Comparison of ENCODE assay signal across 1 cellular context in the genomic region with DNA sequence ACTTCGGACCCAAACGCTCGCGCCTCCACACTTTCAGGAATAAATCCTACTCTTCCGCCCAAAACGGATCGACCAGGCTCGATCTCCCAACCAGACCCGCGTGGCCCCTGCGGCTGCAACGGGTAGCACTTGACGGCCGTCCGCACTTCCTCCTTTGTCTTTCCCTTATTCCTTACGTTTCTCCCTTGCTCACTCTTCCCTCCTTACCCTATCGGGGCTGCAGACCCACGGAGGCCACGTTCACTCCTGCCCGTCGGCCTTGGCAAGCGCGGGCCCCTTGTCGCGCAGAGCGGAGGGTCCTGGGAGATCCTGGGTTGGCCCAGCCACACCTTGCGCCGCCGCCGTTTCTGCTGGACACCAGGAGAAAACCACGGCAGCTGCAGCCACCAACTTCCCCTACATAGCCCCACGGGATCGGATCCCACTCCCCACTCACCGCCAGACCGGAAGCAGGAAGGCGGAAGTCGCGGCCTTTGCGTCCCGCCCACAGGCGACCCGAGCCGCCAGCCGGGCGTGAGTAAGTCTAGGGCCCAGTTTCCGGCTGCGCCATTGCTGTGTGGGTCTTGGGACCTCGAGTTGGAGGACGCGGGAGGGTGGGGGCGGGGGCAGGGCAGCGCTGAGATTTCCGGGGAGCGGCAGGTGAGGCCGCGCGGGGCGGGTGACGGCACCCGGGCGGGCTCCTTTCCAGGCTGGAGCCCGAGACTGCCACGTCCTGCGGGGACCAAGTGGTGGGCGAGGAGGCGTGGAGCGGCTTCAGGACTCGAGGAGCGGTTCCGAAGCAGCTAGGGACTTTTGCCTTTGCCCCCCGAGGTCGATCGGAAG.
TF ChIP-seq lines count a peak whose summit lies in the region.

A gene with protein sequence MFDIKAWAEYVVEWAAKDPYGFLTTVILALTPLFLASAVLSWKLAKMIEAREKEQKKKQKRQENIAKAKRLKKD (minus strand): TSS at position 459 of the 822 bp plus-strand sequence. CDS start 2,297 bp downstream, outside the sequence.

TF ChIP-seq in HepG2, 621 proteins besides CTCF, POLR2A, EP300 and RAD21 (continued from another document and continues in another):
- TF ChIP-seq, protein P1, sequence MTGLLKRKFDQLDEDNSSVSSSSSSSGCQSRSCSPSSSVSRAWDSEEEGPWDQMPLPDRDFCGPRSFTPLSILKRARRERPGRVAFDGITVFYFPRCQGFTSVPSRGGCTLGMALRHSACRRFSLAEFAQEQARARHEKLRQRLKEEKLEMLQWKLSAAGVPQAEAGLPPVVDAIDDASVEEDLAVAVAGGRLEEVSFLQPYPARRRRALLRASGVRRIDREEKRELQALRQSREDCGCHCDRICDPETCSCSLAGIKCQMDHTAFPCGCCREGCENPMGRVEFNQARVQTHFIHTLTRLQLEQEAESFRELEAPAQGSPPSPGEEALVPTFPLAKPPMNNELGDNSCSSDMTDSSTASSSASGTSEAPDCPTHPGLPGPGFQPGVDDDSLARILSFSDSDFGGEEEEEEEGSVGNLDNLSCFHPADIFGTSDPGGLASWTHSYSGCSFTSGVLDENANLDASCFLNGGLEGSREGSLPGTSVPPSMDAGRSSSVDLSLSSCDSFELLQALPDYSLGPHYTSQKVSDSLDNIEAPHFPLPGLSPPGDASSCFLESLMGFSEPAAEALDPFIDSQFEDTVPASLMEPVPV (CRISPR knock-in tag; IDR thresholded peaks at IDR 0.05): no peak; the same call in none of the 2 replicates
- TF ChIP-seq CBX5 (CRISPR knock-in tag; IDR thresholded peaks at IDR 0.05; ENCODE audit: borderline replicate concordance): peak; percentile 35; the same call in 1 of the 2 replicates
- peak; percentile 32; the same call in 1 of the 2 replicates for TF ChIP-seq ZNF746 (CRISPR knock-in tag; IDR thresholded peaks at IDR 0.05)
- TF ChIP-seq MTF1 (CRISPR knock-in tag; IDR thresholded peaks at IDR 0.05): peak; percentile 31; the same call in 1 of the 2 replicates
- TF ChIP-seq SP5 (CRISPR knock-in tag; IDR thresholded peaks at IDR 0.05; ENCODE audit: borderline replicate concordance, low read depth): peak; percentile 88
- peak; percentile 12; the same call in 1 of the 2 replicates for TF ChIP-seq HBP1 (CRISPR knock-in tag; IDR thresholded peaks at IDR 0.05; ENCODE audit: low read depth)
- peak; percentile 47; the same call in 1 of the 2 replicates for TF ChIP-seq REPIN1 (CRISPR knock-in tag; IDR thresholded peaks at IDR 0.05; ENCODE audit: borderline replicate concordance, low read depth)
- peak; percentile 64 for TF ChIP-seq ZNF143 (CRISPR knock-in tag; IDR thresholded peaks at IDR 0.05)
- TF ChIP-seq, protein P2, sequence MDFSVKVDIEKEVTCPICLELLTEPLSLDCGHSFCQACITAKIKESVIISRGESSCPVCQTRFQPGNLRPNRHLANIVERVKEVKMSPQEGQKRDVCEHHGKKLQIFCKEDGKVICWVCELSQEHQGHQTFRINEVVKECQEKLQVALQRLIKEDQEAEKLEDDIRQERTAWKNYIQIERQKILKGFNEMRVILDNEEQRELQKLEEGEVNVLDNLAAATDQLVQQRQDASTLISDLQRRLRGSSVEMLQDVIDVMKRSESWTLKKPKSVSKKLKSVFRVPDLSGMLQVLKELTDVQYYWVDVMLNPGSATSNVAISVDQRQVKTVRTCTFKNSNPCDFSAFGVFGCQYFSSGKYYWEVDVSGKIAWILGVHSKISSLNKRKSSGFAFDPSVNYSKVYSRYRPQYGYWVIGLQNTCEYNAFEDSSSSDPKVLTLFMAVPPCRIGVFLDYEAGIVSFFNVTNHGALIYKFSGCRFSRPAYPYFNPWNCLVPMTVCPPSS (IDR thresholded peaks at IDR 0.05): no peak
- no peak; the same call in 1 of the 2 replicates for TF ChIP-seq ZNF724P (CRISPR knock-in tag; IDR thresholded peaks at IDR 0.05; ENCODE audit: borderline replicate concordance)
- TF ChIP-seq KLF15 (CRISPR knock-in tag; IDR thresholded peaks at IDR 0.05; ENCODE audit: borderline replicate concordance): peak; percentile 49; the same call in 1 of the 2 replicates
- TF ChIP-seq ISL2 (CRISPR knock-in tag; IDR thresholded peaks at IDR 0.05): peak; percentile 55; the same call in 1 of the 2 replicates
- peak; percentile 73; the same call in 1 of the 2 replicates for TF ChIP-seq AKNA (CRISPR knock-in tag; IDR thresholded peaks at IDR 0.05; ENCODE audit: borderline replicate concordance)
- TF ChIP-seq ZNF512B (CRISPR knock-in tag; IDR thresholded peaks at IDR 0.05; ENCODE audit: borderline replicate concordance): 0 out of 2 replicates have a peak, but pooled peaks have one; percentile 24
- no peak; the same call in 1 of the 2 replicates for TF ChIP-seq JUNB (CRISPR knock-in tag; IDR thresholded peaks at IDR 0.05; ENCODE audit: borderline replicate concordance)
- no peak for TF ChIP-seq SOX13 (IDR thresholded peaks at IDR 0.05)
- 0 out of 4 replicates have a peak, but pooled peaks of 1 of the 2 experiments have one; percentile 7 for TF ChIP-seq SOX13 (CRISPR knock-in tag; conservative IDR thresholded peaks at IDR 0.05 in 1 of 2, IDR thresholded peaks at IDR 0.05 in 1 of 2)
- no peak for TF ChIP-seq ZNF530 (CRISPR knock-in tag; IDR thresholded peaks at IDR 0.05; ENCODE audit: low read depth)
- TF ChIP-seq ZNF713 (CRISPR knock-in tag; IDR thresholded peaks at IDR 0.05): no peak
- TF ChIP-seq POLR2G (IDR thresholded peaks at IDR 0.05; ENCODE audit: low read depth, low read length): peak; percentile 96
- TF ChIP-seq SMYD3 (CRISPR knock-in tag; IDR thresholded peaks at IDR 0.05): no peak
- TF ChIP-seq ZNF224 (CRISPR knock-in tag; IDR thresholded peaks at IDR 0.05): 0 out of 2 replicates have a peak, but pooled peaks have one; percentile 19
- no peak; the same call in none of the 2 replicates for TF ChIP-seq WIZ (CRISPR knock-in tag; IDR thresholded peaks at IDR 0.05)
- no peak for TF ChIP-seq ZNF337 (CRISPR knock-in tag; IDR thresholded peaks at IDR 0.05; ENCODE audit: borderline replicate concordance, low read depth)
- TF ChIP-seq PCBP2 (optimal IDR thresholded peaks at IDR 0.05; ENCODE audit: low read depth, low read length, poor library complexity, severe bottlenecking): no peak
- no peak; the same call in 1 of the 2 replicates for TF ChIP-seq SMAD3 (CRISPR knock-in tag; IDR thresholded peaks at IDR 0.05)
- TF ChIP-seq MAF1 (CRISPR knock-in tag; IDR thresholded peaks at IDR 0.05; ENCODE audit: borderline replicate concordance): peak; percentile 76; the same call in 1 of the 2 replicates
- peak; percentile 90 for TF ChIP-seq SAP130 (CRISPR knock-in tag; IDR thresholded peaks at IDR 0.05; ENCODE audit: low read depth)
- peak; percentile 61 for TF ChIP-seq MAX (IDR thresholded peaks at IDR 0.05)
- TF ChIP-seq ZNF382 (CRISPR knock-in tag; IDR thresholded peaks at IDR 0.05; ENCODE audit: borderline replicate concordance): no peak
- peak; percentile 42; the same call in 1 of the 2 replicates for TF ChIP-seq HNF4A (CRISPR knock-in tag; IDR thresholded peaks at IDR 0.05)
- no peak for TF ChIP-seq TEAD2 (CRISPR knock-in tag; IDR thresholded peaks at IDR 0.05)
- no peak; the same call in 1 of the 2 replicates for TF ChIP-seq ZBTB14 (CRISPR knock-in tag; IDR thresholded peaks at IDR 0.05)
- TF ChIP-seq, protein P3, sequence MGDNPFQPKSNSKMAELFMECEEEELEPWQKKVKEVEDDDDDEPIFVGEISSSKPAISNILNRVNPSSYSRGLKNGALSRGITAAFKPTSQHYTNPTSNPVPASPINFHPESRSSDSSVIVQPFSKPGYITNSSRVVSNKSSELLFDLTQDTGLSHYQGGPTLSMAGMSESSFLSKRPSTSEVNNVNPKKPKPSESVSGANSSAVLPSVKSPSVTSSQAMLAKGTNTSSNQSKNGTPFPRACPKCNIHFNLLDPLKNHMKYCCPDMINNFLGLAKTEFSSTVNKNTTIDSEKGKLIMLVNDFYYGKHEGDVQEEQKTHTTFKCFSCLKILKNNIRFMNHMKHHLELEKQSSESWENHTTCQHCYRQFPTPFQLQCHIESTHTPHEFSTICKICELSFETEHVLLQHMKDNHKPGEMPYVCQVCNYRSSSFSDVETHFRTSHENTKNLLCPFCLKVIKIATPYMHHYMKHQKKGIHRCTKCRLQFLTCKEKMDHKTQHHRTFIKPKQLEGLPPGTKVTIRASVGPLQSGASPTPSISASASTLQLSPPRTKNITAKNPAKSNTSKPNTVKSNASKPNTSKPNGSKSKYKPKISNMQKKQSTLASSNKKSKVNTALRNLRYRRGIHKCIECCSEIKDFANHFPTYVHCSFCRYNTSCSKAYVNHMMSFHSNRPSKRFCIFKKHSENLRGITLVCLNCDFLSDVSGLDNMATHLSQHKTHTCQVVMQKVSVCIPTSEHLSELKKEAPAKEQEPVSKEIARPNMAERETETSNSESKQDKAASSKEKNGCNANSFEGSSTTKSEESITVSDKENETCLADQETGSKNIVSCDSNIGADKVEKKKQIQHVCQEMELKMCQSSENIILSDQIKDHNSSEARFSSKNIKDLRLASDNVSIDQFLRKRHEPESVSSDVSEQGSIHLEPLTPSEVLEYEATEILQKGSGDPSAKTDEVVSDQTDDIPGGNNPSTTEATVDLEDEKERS (CRISPR knock-in tag; IDR thresholded peaks at IDR 0.05): peak; percentile 82; the same call in 1 of the 2 replicates
- no peak for TF ChIP-seq ZNF597 (CRISPR knock-in tag; IDR thresholded peaks at IDR 0.05)
